1 cellular context compared by ENCODE assay signal in genomic region chr4:123405212-123405856, GRCh38.
TF ChIP-seq lines count a peak whose summit lies in the region.

No MANE protein-coding gene starts in this region.

TF ChIP-seq in HepG2, 621 proteins besides CTCF, POLR2A, EP300 and RAD21 (continued from another document):
- TF ChIP-seq ZNF414 (CRISPR knock-in tag; IDR thresholded peaks at IDR 0.05) = no peak
- no peak for TF ChIP-seq SKIL (CRISPR knock-in tag; IDR thresholded peaks at IDR 0.05; ENCODE audit: borderline replicate concordance)
- no peak for TF ChIP-seq ZMYM4 (CRISPR knock-in tag; IDR thresholded peaks at IDR 0.05)
- TF ChIP-seq ZNF704 (CRISPR knock-in tag; IDR thresholded peaks at IDR 0.05; ENCODE audit: borderline replicate concordance) = no peak
- no peak for TF ChIP-seq ELF3 (CRISPR knock-in tag; IDR thresholded peaks at IDR 0.05)
- no peak for TF ChIP-seq RORA (CRISPR knock-in tag; IDR thresholded peaks at IDR 0.05)
- TF ChIP-seq ZKSCAN8 (CRISPR knock-in tag; IDR thresholded peaks at IDR 0.05; ENCODE audit: borderline replicate concordance) = no peak
- no peak for TF ChIP-seq ZNF383 (CRISPR knock-in tag; IDR thresholded peaks at IDR 0.05; ENCODE audit: borderline replicate concordance)
- no peak for TF ChIP-seq PATZ1 (CRISPR knock-in tag; IDR thresholded peaks at IDR 0.05)
- TF ChIP-seq ZNF24 (IDR thresholded peaks at IDR 0.05) = no peak
- TF ChIP-seq ZNF451 (CRISPR knock-in tag; IDR thresholded peaks at IDR 0.05) = no peak
- no peak for TF ChIP-seq ZNF138 (CRISPR knock-in tag; IDR thresholded peaks at IDR 0.05; ENCODE audit: low read depth)
- peak; percentile 56; the same call in 1 of the 2 replicates for TF ChIP-seq ZC3H13 (CRISPR knock-in tag; IDR thresholded peaks at IDR 0.05)
- TF ChIP-seq ZNF180 (CRISPR knock-in tag; IDR thresholded peaks at IDR 0.05; ENCODE audit: borderline replicate concordance, low read depth) = no peak
- TF ChIP-seq BCLAF1 (IDR thresholded peaks at IDR 0.05) = no peak
- no peak for TF ChIP-seq GPN1 (CRISPR knock-in tag; IDR thresholded peaks at IDR 0.05; ENCODE audit: borderline replicate concordance)
- TF ChIP-seq ZNF672 (CRISPR knock-in tag; IDR thresholded peaks at IDR 0.05) = no peak
- no peak for TF ChIP-seq GLMP (CRISPR knock-in tag; IDR thresholded peaks at IDR 0.05; ENCODE audit: borderline replicate concordance)
- TF ChIP-seq ZNF713 (CRISPR knock-in tag; IDR thresholded peaks at IDR 0.05) = no peak
- TF ChIP-seq FOSL2 (CRISPR knock-in tag; IDR thresholded peaks at IDR 0.05) = no peak
- peak; percentile 86 for TF ChIP-seq RBM22 (optimal IDR thresholded peaks at IDR 0.05; ENCODE audit: low read length)
- TF ChIP-seq FOXJ3 (CRISPR knock-in tag; IDR thresholded peaks at IDR 0.05; ENCODE audit: borderline replicate concordance) = no peak
- TF ChIP-seq KDM4B (CRISPR knock-in tag; IDR thresholded peaks at IDR 0.05) = no peak
- TF ChIP-seq PCBP1 (IDR thresholded peaks at IDR 0.05; ENCODE audit: borderline replicate concordance, low read depth, low read length) = no peak
- no peak for TF ChIP-seq ZNF614 (CRISPR knock-in tag; IDR thresholded peaks at IDR 0.05; ENCODE audit: borderline replicate concordance)
- TF ChIP-seq RXRA (CRISPR knock-in tag; IDR thresholded peaks at IDR 0.05) = no peak
- TF ChIP-seq PRPF4 (IDR thresholded peaks at IDR 0.05; ENCODE audit: low read depth, low read length, poor library complexity, severe bottlenecking) = no peak
- TF ChIP-seq CENPT (CRISPR knock-in tag; IDR thresholded peaks at IDR 0.05; ENCODE audit: low read depth) = no peak
- no peak for TF ChIP-seq MBNL3 (CRISPR knock-in tag; conservative IDR thresholded peaks at IDR 0.05)
- TF ChIP-seq KIAA2018 (CRISPR knock-in tag; IDR thresholded peaks at IDR 0.05; ENCODE audit: borderline replicate concordance) = no peak
- TF ChIP-seq TIGD3 (CRISPR knock-in tag; IDR thresholded peaks at IDR 0.05; ENCODE audit: borderline replicate concordance) = no peak
- no peak for TF ChIP-seq XBP1 (CRISPR knock-in tag; IDR thresholded peaks at IDR 0.05)
- TF ChIP-seq NFIC (IDR thresholded peaks at IDR 0.05; ENCODE audit: low read length) = no peak
- no peak for TF ChIP-seq ZSCAN30 (CRISPR knock-in tag; IDR thresholded peaks at IDR 0.05)
